23 cellular contexts compared by ENCODE assay signal in the genomic region with DNA sequence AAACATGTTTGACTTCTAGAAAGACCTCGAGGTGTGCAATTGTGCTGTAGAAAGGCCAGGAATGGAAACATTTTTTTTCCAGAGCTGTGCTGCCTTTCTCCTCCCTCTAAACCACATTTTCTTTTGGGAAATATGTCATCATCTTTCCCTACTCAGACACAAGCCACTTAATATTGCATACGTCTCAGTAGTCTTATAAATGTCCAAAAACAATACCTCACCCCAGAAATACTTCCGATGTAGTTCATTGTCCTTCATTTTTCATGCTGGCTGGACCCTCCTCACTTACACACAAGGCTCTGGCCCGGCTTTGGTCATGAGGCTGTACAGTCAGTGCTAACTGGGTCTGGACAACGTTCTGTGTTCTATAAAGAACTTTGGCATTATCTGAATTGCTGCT.
DNase-seq lines count a peak whose midpoint lies in the region; ATAC-seq and TF ChIP-seq lines count a peak whose summit lies in the region.
"Had no signal": no experiment of that assay in that cellular context is flagged by ENCODE, and none has a peak within 500 bp of the region (broad histone marks: within the 10 kb centered on the region; RNA-seq: fewer than 3 reads in every experiment).

No MANE protein-coding gene starts in this region.

- 59 to 67% methylated on average over 5 of the region's 5 CpGs for WGBS in body of pancreas, 2 donors
- WGBS in mesenchymal stem cell: 62% methylated on average over 5 of the region's 5 CpGs

- H3K4ac ChIP-seq in mesenchymal stem cell (ENCODE audit: low read depth in 1 of 2, low read length in 2 of 2): peak overlapping the region in 1 of 2 experiments; percentile 24

- H3K23ac ChIP-seq in mesenchymal stem cell (ENCODE audit: low read length in 2 of 2): no peak overlapping the region

- H3K9me3 Mint-ChIP-seq in stimulated activated effector memory CD8-positive, alpha-beta T cell treated with anti-CD3 and anti-CD28 coated beads, Interleukin-12 subunit alpha, Interleukin-12 subunit beta, amount 100 ng/mL, for 72 hours: no peaks in the 10 kb centered on the region
- H3K9me3 Mint-ChIP-seq: activated T-helper 2 cell treated with anti-CD3 and anti-CD28 coated beads, Interferon-gamma antibody, Interleukin-2, Interleukin-4, amounts not matched to agents 10 μg/mL and 5 μg/mL and 100 μg/mL, durations not matched to agents 14 hours and 24 hours and 36 hours; central memory CD8-positive, alpha-beta T cell had no signal

- H3K4me1 ChIP-seq in left ventricle myocardium inferior (peaks cover 6% of the 10 kb centered on the region), body of pancreas (no peaks in the 10 kb centered on the region), mesenchymal stem cell (ENCODE audit: control insufficient read depth, insufficient read depth, low read depth, low read length) (peaks cover 6% of the 10 kb centered on the region)
- H3K4me1 ChIP-seq: pancreas, Peyer's patch, right atrium auricular region had no signal

- H3K36me3 ChIP-seq in left ventricle myocardium inferior (no peaks in the 10 kb centered on the region), body of pancreas (replicated peaks in 1 of 2; ENCODE audit: insufficient read depth in 1 of 2, low read depth in 2 of 2) (no peaks in the 10 kb centered on the region), mesenchymal stem cell (ENCODE audit: control insufficient read depth in 1 of 2, insufficient read depth in 2 of 2, low read depth in 1 of 2, low read length in 2 of 2) (no peaks in the 10 kb centered on the region)
- H3K36me3 ChIP-seq: adrenal gland, pancreas, Peyer's patch, right atrium auricular region, SJSA1 had no signal

- no peak overlapping the region for H2BK120ac ChIP-seq in mesenchymal stem cell (ENCODE audit: low read depth, low read length)

- no peak overlapping the region for H2AK5ac ChIP-seq in mesenchymal stem cell (ENCODE audit: low read length, severe bottlenecking)

- H3K79me1 ChIP-seq in mesenchymal stem cell (replicated peaks; ENCODE audit: low read length, poor library complexity, severe bottlenecking): no peaks in the 10 kb centered on the region

- no peak for DNase-seq in left ventricle myocardium inferior
- DNase-seq in Right ventricle myocardium inferior (ENCODE audit: missing footprints): no peak
- no peak for DNase-seq in body of pancreas
- peak; percentile 57 for DNase-seq in mesenchymal stem cell
- DNase-seq in stimulated activated effector memory CD8-positive, alpha-beta T cell treated with anti-CD3 and anti-CD28 coated beads, Interleukin-12 subunit alpha, Interleukin-12 subunit beta, amount 100 ng/mL, for 72 hours (ENCODE audit: low spot score in 2 of 2): no peak
- DNase-seq in coronary artery (ENCODE audit: low spot score): no peak
- DNase-seq in G401 (ENCODE audit: low spot score): no peak
- DNase-seq: activated CD4-positive, alpha-beta T cell treated with anti-CD3 and anti-CD28 coated beads, Interleukin-2, amount 10 ng/mL, durations not matched to agents 24 days and 14 days; H7; NCI-H1417; NCI-H2107; NCI-H510A; pancreas; Peyer's patch; T-helper 17 cell had no signal

- H3K18ac ChIP-seq in mesenchymal stem cell (ENCODE audit: low read depth in 1 of 2, low read length in 2 of 2): peak overlapping the region; percentile 67 to 69

- no peak overlapping the region for H2BK5ac ChIP-seq in mesenchymal stem cell (ENCODE audit: low read depth, low read length, poor library complexity, severe bottlenecking)

- H3K4me1 Mint-ChIP-seq in stimulated activated effector memory CD8-positive, alpha-beta T cell treated with anti-CD3 and anti-CD28 coated beads, Interleukin-12 subunit alpha, Interleukin-12 subunit beta, amount 100 ng/mL, for 72 hours: peaks cover 20% of the 10 kb centered on the region
- H3K4me1 Mint-ChIP-seq: CD14-positive monocyte had no signal

- no peaks in the 10 kb centered on the region for H3K9me3 ChIP-seq in left ventricle myocardium inferior (replicated peaks)
- H3K9me3 ChIP-seq in body of pancreas: no peaks in the 10 kb centered on the region
- H3K9me3 ChIP-seq in mesenchymal stem cell (ENCODE audit: control insufficient read depth, low read length): no peaks in the 10 kb centered on the region
- H3K9me3 ChIP-seq: adrenal gland, pancreas, Peyer's patch, right atrium auricular region, SJSA1 had no signal

- H3K27ac ChIP-seq in left ventricle myocardium inferior (replicated peaks): peak overlapping the region; percentile 23
- H3K27ac ChIP-seq in body of pancreas: no peak overlapping the region
- no peak overlapping the region for H3K27ac ChIP-seq in mesenchymal stem cell (ENCODE audit: low read length, poor library complexity, severe bottlenecking)
- H3K27ac ChIP-seq in coronary artery: peak overlapping the region in 1 of 2 donors; percentile 50
- H3K27ac ChIP-seq: pancreas, Peyer's patch, SJSA1 had no signal

- H3K4me3 Mint-ChIP-seq in stimulated activated effector memory CD8-positive, alpha-beta T cell treated with anti-CD3 and anti-CD28 coated beads, Interleukin-12 subunit alpha, Interleukin-12 subunit beta, amount 100 ng/mL, for 72 hours: no peak overlapping the region
- H3K4me3 Mint-ChIP-seq: activated CD4-positive, alpha-beta T cell treated with anti-CD3 and anti-CD28 coated beads, Interleukin-2, amount 10 ng/mL, durations not matched to agents 24 days and 14 days; CD14-positive monocyte; central memory CD8-positive, alpha-beta T cell; IgD-negative memory B cell; T-helper 17 cell had no signal

- H2BK15ac ChIP-seq in mesenchymal stem cell (ENCODE audit: low read depth, poor library complexity, severe bottlenecking): peak overlapping the region; percentile 12

- H3K27me3 ChIP-seq in left ventricle myocardium inferior (ENCODE audit: low read depth) (no peaks in the 10 kb centered on the region), body of pancreas (no peaks in the 10 kb centered on the region), mesenchymal stem cell (ENCODE audit: control insufficient read depth in 1 of 2, insufficient read depth in 1 of 2, low read length in 2 of 2) (no peaks in the 10 kb centered on the region)
- H3K27me3 ChIP-seq: adrenal gland, pancreas, Peyer's patch, right atrium auricular region, SJSA1 had no signal

- TF ChIP-seq CTCF in left ventricle myocardium inferior (IDR thresholded peaks at IDR 0.05; ENCODE audit: borderline replicate concordance): no peak
- TF ChIP-seq CTCF in body of pancreas (IDR thresholded peaks at IDR 0.05): no peak
- no peak for TF ChIP-seq CTCF in coronary artery (IDR thresholded peaks at IDR 0.05)

- no peak overlapping the region for H2BK12ac ChIP-seq in mesenchymal stem cell (ENCODE audit: low read length in 2 of 2)

- no peaks in the 10 kb centered on the region for H3K36me3 Mint-ChIP-seq in stimulated activated effector memory CD8-positive, alpha-beta T cell treated with anti-CD3 and anti-CD28 coated beads, Interleukin-12 subunit alpha, Interleukin-12 subunit beta, amount 100 ng/mL, for 72 hours
- H3K36me3 Mint-ChIP-seq: CD14-positive monocyte, IgD-negative memory B cell had no signal

- peak overlapping the region; percentile 64 for H3K9ac ChIP-seq in mesenchymal stem cell (ENCODE audit: low read length)

- TF ChIP-seq POLR2A in body of pancreas (IDR thresholded peaks at IDR 0.05): no peak

- no peak for ATAC-seq in Right ventricle myocardium inferior
- peak; percentile 15 for ATAC-seq in body of pancreas
- ATAC-seq in stimulated activated effector memory CD8-positive, alpha-beta T cell treated with anti-CD3 and anti-CD28 coated beads, Interleukin-12 subunit alpha, Interleukin-12 subunit beta, amount 100 ng/mL, for 72 hours: no peak
- ATAC-seq in HG02885 (IDR thresholded peaks at IDR 0.05; ENCODE audit: poor library complexity, unreplicated experiment): no peak
- ATAC-seq: T-helper 17 cell had no signal

- no peak overlapping the region for H3K4me3 ChIP-seq in left ventricle myocardium inferior
- no peak overlapping the region for H3K4me3 ChIP-seq in body of pancreas
- peak overlapping the region in 1 of 2 experiments; percentile 9 for H3K4me3 ChIP-seq in mesenchymal stem cell (ENCODE audit: insufficient read depth in 1 of 2, low read depth in 1 of 2, low read length in 2 of 2)
- no peak overlapping the region for H3K4me3 ChIP-seq in coronary artery
- H3K4me3 ChIP-seq: adrenal gland, pancreas, Peyer's patch, right atrium auricular region, SJSA1 had no signal

- intact Hi-C loops in left ventricle myocardium inferior (cut with micrococcal nuclease) (no loop called here), Right ventricle myocardium inferior (cut with DNase I) (no loop called here), body of pancreas (cut with DNase I) (no loop called here)

- no peak overlapping the region for H3K14ac ChIP-seq in mesenchymal stem cell (ENCODE audit: low read length in 2 of 2)

- no peak overlapping the region for H2AFZ ChIP-seq in mesenchymal stem cell (ENCODE audit: low read depth, low read length)

- peak overlapping the region; percentile 79 for H4K8ac ChIP-seq in mesenchymal stem cell (ENCODE audit: low read length)

- H3K4me2 ChIP-seq in mesenchymal stem cell (ENCODE audit: low read length, poor library complexity, severe bottlenecking): no peak overlapping the region

- in situ Hi-C loops in G401 (cut with HindIII; ENCODE audit: low sequenced_read_pairs): no loop called here

- H4K91ac ChIP-seq in mesenchymal stem cell (ENCODE audit: low read length): peak overlapping the region; percentile 34

- peak overlapping the region; percentile 12 for H3K27ac Mint-ChIP-seq in stimulated activated effector memory CD8-positive, alpha-beta T cell treated with anti-CD3 and anti-CD28 coated beads, Interleukin-12 subunit alpha, Interleukin-12 subunit beta, amount 100 ng/mL, for 72 hours
- H3K27ac Mint-ChIP-seq: activated CD4-positive, alpha-beta T cell treated with anti-CD3 and anti-CD28 coated beads, Interleukin-2, amount 10 ng/mL, durations not matched to agents 24 days and 14 days; activated T-helper 2 cell treated with anti-CD3 and anti-CD28 coated beads, Interferon-gamma antibody, Interleukin-2, Interleukin-4, amounts not matched to agents 10 μg/mL and 5 μg/mL and 100 μg/mL, durations not matched to agents 14 hours and 24 hours and 36 hours; CD14-positive monocyte; IgD-negative memory B cell; T-helper 17 cell had no signal
